In genomic region chr2:159706385-159706980, GRCh38 we compare ENCODE assay signal across 16 cellular contexts. TPM values are rescaled to one million over a fixed set of nuclear protein-coding genes. Genes with fewer than 3 reads are reported as not detected.
DNase-seq lines count a peak whose midpoint lies in the region; ATAC-seq lines count a peak whose summit lies in the region.
"Had no signal": no experiment of that assay in that cellular context is flagged by ENCODE, and none has a peak within 500 bp of the region (broad histone marks: within the 10 kb centered on the region; RNA-seq: fewer than 3 reads in every experiment).

No MANE protein-coding gene starts in this region.

- H3K27me3 ChIP-seq in subcutaneous abdominal adipose tissue (ENCODE audit: control insufficient read depth in 5 of 5, insufficient read depth in 4 of 5, low read length in 5 of 5), result no peaks in the 10 kb centered on the region
- no peaks in the 10 kb centered on the region for H3K27me3 ChIP-seq in trophoblast cell (ENCODE audit: insufficient read depth, low read length)
- H3K27me3 ChIP-seq: ovary, suprapubic skin had no signal

- no peak overlapping the region for H3K9ac ChIP-seq in subcutaneous abdominal adipose tissue (ENCODE audit: low read length in 5 of 5)
- no peak overlapping the region for H3K9ac ChIP-seq in trophoblast cell (ENCODE audit: low read length)

- H3K79me2 ChIP-seq in trophoblast cell (ENCODE audit: control insufficient read depth, insufficient read depth, low read length, poor library complexity), result no peaks in the 10 kb centered on the region

- H2AFZ ChIP-seq in trophoblast cell (ENCODE audit: insufficient read depth, low read length, poor library complexity), result no peak overlapping the region

- no peak overlapping the region for H4K8ac ChIP-seq in trophoblast cell (ENCODE audit: low read depth, low read length)

- no peak overlapping the region for H4K91ac ChIP-seq in trophoblast cell (ENCODE audit: low read depth, low read length)

- H3K36me3 Mint-ChIP-seq in T-helper 2 cell treated with Interferon-gamma antibody and Interleukin-4, amounts not matched to agents 5 μg/mL and 100 μg/mL, for 36 hours (ENCODE audit: low read depth), result peaks cover 11% of the 10 kb centered on the region
- H3K36me3 Mint-ChIP-seq in activated T-helper 2 cell treated with anti-CD3 and anti-CD28 coated beads, Interferon-gamma antibody, Interleukin-2, Interleukin-4, amounts not matched to agents 10 μg/mL and 5 μg/mL and 100 μg/mL, durations not matched to agents 14 hours and 24 hours and 36 hours (ENCODE audit: low read depth), result peaks cover 18% of the 10 kb centered on the region

- peak overlapping the region; percentile 20 for H3K27ac Mint-ChIP-seq in T-helper 2 cell treated with Interferon-gamma antibody and Interleukin-4, amounts not matched to agents 5 μg/mL and 100 μg/mL, for 36 hours
- no peak overlapping the region for H3K27ac Mint-ChIP-seq in activated T-helper 2 cell treated with anti-CD3 and anti-CD28 coated beads, Interferon-gamma antibody, Interleukin-2, Interleukin-4, amounts not matched to agents 10 μg/mL and 5 μg/mL and 100 μg/mL, durations not matched to agents 14 hours and 24 hours and 36 hours
- H3K27ac Mint-ChIP-seq: activated naive CD8-positive, alpha-beta T cell treated with anti-CD3 and anti-CD28 coated beads, Interleukin-2, amount 50 U/mL, for 24 hours; T-cell had no signal

- peak overlapping the region in 3 of 5 donors; percentile 26 to 44 (median 30) for H3K4me3 ChIP-seq in subcutaneous abdominal adipose tissue (ENCODE audit: low read depth in 1 of 5, low read length in 5 of 5)
- no peak overlapping the region for H3K4me3 ChIP-seq in trophoblast cell (ENCODE audit: low read depth, low read length)
- H3K4me3 ChIP-seq: A549, ovary, suprapubic skin had no signal

- ATAC-seq in Right ventricle myocardium inferior, result peak; percentile 8
- ATAC-seq in left ventricle myocardium superior, result peak; percentile 29
- ATAC-seq: A549; activated naive CD8-positive, alpha-beta T cell treated with anti-CD3 and anti-CD28 coated beads, Interleukin-2, amount 50 U/mL, for 24 hours had no signal

- peaks cover 16% of the 10 kb centered on the region for H3K4me1 Mint-ChIP-seq in T-helper 2 cell treated with Interferon-gamma antibody and Interleukin-4, amounts not matched to agents 5 μg/mL and 100 μg/mL, for 36 hours (ENCODE audit: low read depth)
- peaks cover 15% of the 10 kb centered on the region for H3K4me1 Mint-ChIP-seq in activated T-helper 2 cell treated with anti-CD3 and anti-CD28 coated beads, Interferon-gamma antibody, Interleukin-2, Interleukin-4, amounts not matched to agents 10 μg/mL and 5 μg/mL and 100 μg/mL, durations not matched to agents 14 hours and 24 hours and 36 hours (ENCODE audit: low read depth)

- no CpG with 5 or more reads among the region's 10 CpGs for WGBS in trophoblast cell (ENCODE audit: extremely low coverage, insufficient coverage, insufficient read length)

- peaks cover 0 to 3% (median 0%) of the 10 kb centered on the region in 5 donors for H3K36me3 ChIP-seq in subcutaneous abdominal adipose tissue (ENCODE audit: control insufficient read depth in 5 of 5, insufficient read depth in 5 of 5, low read length in 5 of 5)
- H3K36me3 ChIP-seq in trophoblast cell (ENCODE audit: control insufficient read depth in 1 of 2, insufficient read depth in 2 of 2, low read length in 2 of 2), result no peaks in the 10 kb centered on the region
- H3K36me3 ChIP-seq: ovary, suprapubic skin had no signal

- no peak overlapping the region for H4K12ac ChIP-seq in trophoblast cell (ENCODE audit: low read depth, low read length)

- H3K9me3 ChIP-seq in subcutaneous abdominal adipose tissue (ENCODE audit: control insufficient read depth in 5 of 5, low read length in 5 of 5) (no peaks in the 10 kb centered on the region), trophoblast cell (ENCODE audit: insufficient read depth, low read depth, low read length) (no peaks in the 10 kb centered on the region)
- H3K9me3 ChIP-seq: A549, ovary, suprapubic skin had no signal

- no peak overlapping the region for H3K4ac ChIP-seq in trophoblast cell (ENCODE audit: low read depth, low read length)

- DNase-seq in Right ventricle myocardium inferior (ENCODE audit: missing footprints) (no peak), cardiac septum (ENCODE audit: low spot score) (no peak), left ventricle myocardium superior (peak; percentile 39), trophoblast cell (no peak)
- no peak for DNase-seq in T-helper 2 cell treated with Interferon-gamma antibody and Interleukin-4, amounts not matched to agents 5 μg/mL and 100 μg/mL, for 36 hours (ENCODE audit: low spot score)
- no peak for DNase-seq in stimulated activated CD4-positive, alpha-beta T cell treated with anti-CD3 and anti-CD28 coated beads, Interleukin-4, amount 100 ng/mL, for 1 hour
- DNase-seq in activated T-helper 2 cell treated with anti-CD3 and anti-CD28 coated beads, Interferon-gamma antibody, Interleukin-2, Interleukin-4, amounts not matched to agents 10 μg/mL and 5 μg/mL and 100 μg/mL, durations not matched to agents 14 hours and 24 hours and 36 hours (ENCODE audit: low spot score), result no peak
- DNase-seq: activated CD4-positive, alpha-beta T cell treated with anti-CD3 and anti-CD28 coated beads for 1 hour; activated naive CD8-positive, alpha-beta T cell treated with anti-CD3 and anti-CD28 coated beads, Interleukin-2, amount 50 U/mL, for 24 hours; OCI-M1; ovary; stimulated activated CD4-positive, alpha-beta T cell treated with anti-CD3 and anti-CD28 coated beads, Interleukin-15, amount 100 ng/mL, for 24 hours; T-cell had no signal

- no peak overlapping the region for H2BK5ac ChIP-seq in trophoblast cell (ENCODE audit: low read depth, low read length, poor library complexity)

- H3K27me3 Mint-ChIP-seq in T-helper 2 cell treated with Interferon-gamma antibody and Interleukin-4, amounts not matched to agents 5 μg/mL and 100 μg/mL, for 36 hours (ENCODE audit: low read depth), result no peaks in the 10 kb centered on the region
- no peaks in the 10 kb centered on the region for H3K27me3 Mint-ChIP-seq in activated T-helper 2 cell treated with anti-CD3 and anti-CD28 coated beads, Interferon-gamma antibody, Interleukin-2, Interleukin-4, amounts not matched to agents 10 μg/mL and 5 μg/mL and 100 μg/mL, durations not matched to agents 14 hours and 24 hours and 36 hours (ENCODE audit: low read depth)
- H3K27me3 Mint-ChIP-seq: activated naive CD8-positive, alpha-beta T cell treated with anti-CD3 and anti-CD28 coated beads, Interleukin-2, amount 50 U/mL, for 24 hours; T-cell had no signal

- peaks cover 0 to 9% (median under 1%) of the 10 kb centered on the region in 5 donors for H3K4me1 ChIP-seq in subcutaneous abdominal adipose tissue (ENCODE audit: control insufficient read depth in 5 of 5, insufficient read depth in 5 of 5, low read length in 5 of 5)
- H3K4me1 ChIP-seq in trophoblast cell (ENCODE audit: control insufficient read depth in 1 of 2, insufficient read depth in 2 of 2, low read length in 2 of 2), result no peaks in the 10 kb centered on the region

- no peak overlapping the region for H2AK5ac ChIP-seq in trophoblast cell (ENCODE audit: low read length)

- H3K9me3 Mint-ChIP-seq in T-helper 2 cell treated with Interferon-gamma antibody and Interleukin-4, amounts not matched to agents 5 μg/mL and 100 μg/mL, for 36 hours, result no peaks in the 10 kb centered on the region
- no peaks in the 10 kb centered on the region for H3K9me3 Mint-ChIP-seq in activated T-helper 2 cell treated with anti-CD3 and anti-CD28 coated beads, Interferon-gamma antibody, Interleukin-2, Interleukin-4, amounts not matched to agents 10 μg/mL and 5 μg/mL and 100 μg/mL, durations not matched to agents 14 hours and 24 hours and 36 hours
- H3K9me3 Mint-ChIP-seq: activated naive CD8-positive, alpha-beta T cell treated with anti-CD3 and anti-CD28 coated beads, Interleukin-2, amount 50 U/mL, for 24 hours; T-cell had no signal

- H3K79me1 ChIP-seq in trophoblast cell (ENCODE audit: low read length), result no peaks in the 10 kb centered on the region

- no peak overlapping the region for H2BK12ac ChIP-seq in trophoblast cell (ENCODE audit: low read length)

- H3K18ac ChIP-seq in trophoblast cell (ENCODE audit: low read length), result no peak overlapping the region

- no peak overlapping the region for H3K14ac ChIP-seq in trophoblast cell (ENCODE audit: low read length)

- H3K4me2 ChIP-seq in trophoblast cell (ENCODE audit: low read length), result no peak overlapping the region
- H3K4me2 ChIP-seq: A549 had no signal

- no peak overlapping the region for H2BK120ac ChIP-seq in trophoblast cell (ENCODE audit: insufficient read depth, low read length, poor library complexity)

- H3K23ac ChIP-seq in trophoblast cell (ENCODE audit: low read length), result no peak overlapping the region

- intact Hi-C loops in Right ventricle myocardium inferior (cut with DNase I), result no loop called here
- intact Hi-C loops in cardiac septum (cut with DNase I), result no loop called here
- intact Hi-C loops in left ventricle myocardium superior (cut with micrococcal nuclease), result no loop called here
- intact Hi-C loops in activated T-helper 2 cell treated with anti-CD3 and anti-CD28 coated beads, Interferon-gamma antibody, Interleukin-2, Interleukin-4, amounts not matched to agents 10 μg/mL and 5 μg/mL and 100 μg/mL, durations not matched to agents 14 hours and 24 hours and 36 hours (cut with micrococcal nuclease), result no loop called here

- H3K4me3 Mint-ChIP-seq in T-helper 2 cell treated with Interferon-gamma antibody and Interleukin-4, amounts not matched to agents 5 μg/mL and 100 μg/mL, for 36 hours, result no peak overlapping the region
- no peak overlapping the region for H3K4me3 Mint-ChIP-seq in activated T-helper 2 cell treated with anti-CD3 and anti-CD28 coated beads, Interferon-gamma antibody, Interleukin-2, Interleukin-4, amounts not matched to agents 10 μg/mL and 5 μg/mL and 100 μg/mL, durations not matched to agents 14 hours and 24 hours and 36 hours (ENCODE audit: low read depth)
- H3K4me3 Mint-ChIP-seq: activated naive CD8-positive, alpha-beta T cell treated with anti-CD3 and anti-CD28 coated beads, Interleukin-2, amount 50 U/mL, for 24 hours; T-cell had no signal

- no peak overlapping the region for H3K27ac ChIP-seq in subcutaneous abdominal adipose tissue (ENCODE audit: low read depth, low read length)
- H3K27ac ChIP-seq in trophoblast cell (ENCODE audit: low read depth, low read length), result no peak overlapping the region
- H3K27ac ChIP-seq: A549, ovary, suprapubic skin had no signal

RNA-seq across cellular contexts. Expression of gene MARCHF7, which starts 5.8 kb away (rescaled TPM):
- total RNA-seq in Right ventricle myocardium inferior (79.3 TPM), cardiac septum (86.5 TPM), left ventricle myocardium superior (85.2 TPM)
- 97.9 and 101 TPM in 2 replicates for polyA plus RNA-seq in trophoblast cell (2013)
- total RNA-seq in activated T-helper 2 cell treated with anti-CD3 and anti-CD28 coated beads, Interferon-gamma antibody, Interleukin-2, Interleukin-4, amounts not matched to agents 10 μg/mL and 5 μg/mL and 100 μg/mL, durations not matched to agents 14 hours and 24 hours and 36 hours, result 80.0 and 83.1 TPM in 2 replicates
